In the genomic region with DNA sequence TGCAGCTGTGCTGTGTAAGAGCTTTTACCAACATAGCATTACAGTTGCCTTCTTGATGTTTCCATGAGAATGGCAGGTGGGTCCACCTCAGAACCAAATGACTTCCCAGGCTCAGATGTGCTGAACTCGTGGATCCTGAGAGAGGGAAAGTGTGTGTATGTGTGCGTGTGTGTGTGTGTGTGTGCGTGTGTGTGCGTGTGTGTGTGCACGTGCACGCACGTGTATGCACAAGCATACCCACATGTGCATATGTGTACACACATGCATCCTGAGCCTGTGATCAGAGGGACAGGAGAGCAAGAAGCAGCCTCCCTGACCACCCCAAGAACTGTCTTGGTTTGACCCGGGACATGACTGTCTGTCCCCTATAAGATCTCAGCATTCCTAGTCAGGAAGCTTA, we compare ENCODE assay signal across 18 cellular contexts. TPM values are rescaled to one million over a fixed set of nuclear protein-coding genes. Genes with fewer than 3 reads are reported as not detected.
DNase-seq lines count a peak whose midpoint lies in the region; ATAC-seq, FAIRE-seq and TF ChIP-seq lines count a peak whose summit lies in the region.
"Had no signal": no experiment of that assay in that cellular context is flagged by ENCODE, and none has a peak within 500 bp of the region (broad histone marks: within the 10 kb centered on the region; RNA-seq: fewer than 3 reads in every experiment).

No MANE protein-coding gene starts in this region.

- intact Hi-C loops in natural killer cell (cut with micrococcal nuclease): no loop called here

- no peaks in the 10 kb centered on the region for H3K9me3 Mint-ChIP-seq in natural killer cell treated with Interleukin-12 subunit alpha and Interleukin-12 subunit beta and Interleukin-15 and Interleukin-18, amount 100 ng/mL, for 72 hours
- no peaks in the 10 kb centered on the region for H3K9me3 Mint-ChIP-seq in natural killer cell
- H3K9me3 Mint-ChIP-seq: CD4-positive, CD25-positive, alpha-beta regulatory T cell; CD8-positive, alpha-beta T cell; GM23338 had no signal

- no peak for ATAC-seq in natural killer cell treated with Interleukin-12 subunit alpha and Interleukin-12 subunit beta and Interleukin-15 and Interleukin-18, amount 100 ng/mL, for 72 hours
- ATAC-seq in natural killer cell (no peak), HG03571 (IDR thresholded peaks at IDR 0.05; ENCODE audit: unreplicated experiment) (no peak)
- ATAC-seq: CD8-positive, alpha-beta T cell; GM23338 had no signal

- FAIRE-seq in HTR-8/SVneo (lab: Jason Lieb, UNC) (peak; percentile 58), urothelium cell line (lab: Jason Lieb, UNC) (peak; percentile 97)
- FAIRE-seq: G401.6, GM18507, H54 had no signal

- TF ChIP-seq CTCF in natural killer cell (IDR thresholded peaks at IDR 0.05): no peak

- peak; percentile 8 for DNase-seq in natural killer cell treated with Interleukin-12 subunit alpha and Interleukin-12 subunit beta and Interleukin-15 and Interleukin-18, amount 100 ng/mL, for 72 hours (ENCODE audit: low spot score)
- DNase-seq in natural killer cell: no peak
- DNase-seq in HTR-8/SVneo (ENCODE audit: insufficient read length, low spot score): no peak
- no peak for DNase-seq in urothelium cell line (ENCODE audit: low spot score)
- DNase-seq in AML-193 (lab: John Stamatoyannopoulos, UW): no peak
- DNase-seq: Caco-2; CD4-positive, CD25-positive, alpha-beta regulatory T cell; CD8-positive, alpha-beta T cell; DMS153; DND-41 had no signal

- H3K4me1 Mint-ChIP-seq in natural killer cell treated with Interleukin-12 subunit alpha and Interleukin-12 subunit beta and Interleukin-15 and Interleukin-18, amount 100 ng/mL, for 72 hours (ENCODE audit: low read depth in 2 of 2): no peaks in the 10 kb centered on the region
- no peaks in the 10 kb centered on the region for H3K4me1 Mint-ChIP-seq in natural killer cell
- H3K4me1 Mint-ChIP-seq: B cell; CD4-positive, CD25-positive, alpha-beta regulatory T cell had no signal

- H3K36me3 Mint-ChIP-seq in natural killer cell treated with Interleukin-12 subunit alpha and Interleukin-12 subunit beta and Interleukin-15 and Interleukin-18, amount 100 ng/mL, for 72 hours: no peaks in the 10 kb centered on the region
- H3K36me3 Mint-ChIP-seq in natural killer cell: no peaks in the 10 kb centered on the region
- H3K36me3 Mint-ChIP-seq: CD4-positive, CD25-positive, alpha-beta regulatory T cell; CD8-positive, alpha-beta T cell had no signal

- H3K4me3 Mint-ChIP-seq in natural killer cell treated with Interleukin-12 subunit alpha and Interleukin-12 subunit beta and Interleukin-15 and Interleukin-18, amount 100 ng/mL, for 72 hours: no peak overlapping the region
- H3K4me3 Mint-ChIP-seq in natural killer cell: no peak overlapping the region
- H3K4me3 Mint-ChIP-seq: B cell; CD4-positive, CD25-positive, alpha-beta regulatory T cell; CD8-positive, alpha-beta T cell; GM23338 had no signal

- H3K27me3 Mint-ChIP-seq in natural killer cell treated with Interleukin-12 subunit alpha and Interleukin-12 subunit beta and Interleukin-15 and Interleukin-18, amount 100 ng/mL, for 72 hours: peaks cover 2 to 25% of the 10 kb centered on the region in 2 donors
- H3K27me3 Mint-ChIP-seq in natural killer cell (ENCODE audit: low read depth in 2 of 2): peaks cover 8 to 14% of the 10 kb centered on the region in 2 donors

- no peak overlapping the region for H3K27ac Mint-ChIP-seq in natural killer cell treated with Interleukin-12 subunit alpha and Interleukin-12 subunit beta and Interleukin-15 and Interleukin-18, amount 100 ng/mL, for 72 hours
- no peak overlapping the region for H3K27ac Mint-ChIP-seq in natural killer cell
- H3K27ac Mint-ChIP-seq: B cell; CD4-positive, CD25-positive, alpha-beta regulatory T cell; CD8-positive, alpha-beta T cell; GM23338 had no signal

RNA-seq across cellular contexts. Expression of gene CHDH, which starts 48.1 kb away (rescaled TPM):
- under 1 TPM; 0.29 to 0.39 TPM for total RNA-seq in natural killer cell treated with Interleukin-12 subunit alpha and Interleukin-12 subunit beta and Interleukin-15 and Interleukin-18, amount 100 ng/mL, for 72 hours
- 1 to 10 TPM in 1 of 3 donors, under 1 TPM in 2; 0.02 to 1.6 (median 0.09) TPM for total RNA-seq in natural killer cell
- total RNA-seq: A673; CD8-positive, alpha-beta T cell had no signal

RNA-seq across cellular contexts. Expression of gene IL17RB, which starts 48.2 kb away (rescaled TPM):
- total RNA-seq in natural killer cell treated with Interleukin-12 subunit alpha and Interleukin-12 subunit beta and Interleukin-15 and Interleukin-18, amount 100 ng/mL, for 72 hours: 1 to 10 TPM; 1.2 to 2.7 TPM
- under 1 TPM in 1 of 3 donors, not detected in 2; 0.25 TPM for total RNA-seq in natural killer cell
- total RNA-seq: A172; A673; CD8-positive, alpha-beta T cell had no signal
